Comparison of ENCODE assay signal across 9 cellular contexts in genomic region chr7:150322833-150323681, GRCh38. TPM values are rescaled to one million over a fixed set of nuclear protein-coding genes. Genes with fewer than 3 reads are reported as not detected.
A peak's percentile ranks its signal among the peaks of the same experiment; 100 is the strongest.
DNase-seq lines count a peak whose midpoint lies in the region; ATAC-seq, FAIRE-seq and TF ChIP-seq lines count a peak whose summit lies in the region.
"Had no signal": no experiment of that assay in that cellular context is flagged by ENCODE, and none has a peak within 500 bp of the region (broad histone marks: within the 10 kb centered on the region; RNA-seq: fewer than 3 reads in every experiment).

ACTR3C (minus strand) TSS chr7:150323545; CDS start chr7:150295296, 28,249 bp downstream.
LRRC61 (plus strand) TSS chr7:150323355; CDS start chr7:150336862, 13,507 bp downstream.

- H3K4me2 ChIP-seq in mesenchymal stem cell (ENCODE audit: low read length, poor library complexity, severe bottlenecking) = no peak within 1 kb of the TSS

- H2BK15ac ChIP-seq in mesenchymal stem cell (ENCODE audit: low read depth, poor library complexity, severe bottlenecking) = no peak within 1 kb of the TSS

- peaks cover 39% of the 10 kb centered on the region for H3K36me3 Mint-ChIP-seq in activated CD4-positive, alpha-beta T cell treated with anti-CD3 and anti-CD28 coated beads for 36 hours (ENCODE audit: low read depth)

- no peaks in the 10 kb centered on the region for H3K9me3 ChIP-seq in mesenchymal stem cell (ENCODE audit: control insufficient read depth, low read length)

- H2BK120ac ChIP-seq in mesenchymal stem cell (ENCODE audit: low read depth, low read length) = no peak within 1 kb of the TSS

- DNase-seq in GM18507 (ENCODE audit: extremely low spot score, insufficient read length, low read depth) (peak; percentile 73), NCI-H2107 treated with DMSO at 0.1 percent for 48 hours (lab: John Stamatoyannopoulos, UW; ENCODE audit: unreplicated experiment) (peak; percentile 32), coronary artery (ENCODE audit: low spot score) (peak; percentile 67), mesenchymal stem cell (no peak), T1000 (lab: John Stamatoyannopoulos, UW) (no peak)
- peak; percentile 78 for DNase-seq in activated CD4-positive, alpha-beta T cell treated with anti-CD3 and anti-CD28 coated beads for 36 hours
- peak; percentile 58 to 67 for DNase-seq in stimulated activated CD8-positive, alpha-beta memory T cell treated with anti-CD3 and anti-CD28 coated beads, Interleukin-2, amount 100 ng/mL, for 48 hours (ENCODE audit: low read depth in 2 of 2)

- H3K4me1 ChIP-seq in mesenchymal stem cell (ENCODE audit: control insufficient read depth, insufficient read depth, low read depth, low read length) = no peaks in the 10 kb centered on the region

- H3K4me3 ChIP-seq in coronary artery (peak within 1 kb of the TSS; percentile 68), mesenchymal stem cell (ENCODE audit: insufficient read depth in 1 of 2, low read depth in 1 of 2, low read length in 2 of 2) (peak within 1 kb of the TSS in 1 of 2 experiments; percentile 71)

- H2BK5ac ChIP-seq in mesenchymal stem cell (ENCODE audit: low read depth, low read length, poor library complexity, severe bottlenecking) = no peak within 1 kb of the TSS

- H3K79me1 ChIP-seq in mesenchymal stem cell (replicated peaks; ENCODE audit: low read length, poor library complexity, severe bottlenecking) = no peaks in the 10 kb centered on the region

- no peak within 1 kb of the TSS for H2AK5ac ChIP-seq in mesenchymal stem cell (ENCODE audit: low read length, severe bottlenecking)

- POLR2A ChIA-PET in activated CD4-positive, alpha-beta T cell treated with anti-CD3 and anti-CD28 coated beads for 36 hours (lab: Charles Lee) = no interaction called here

- peak within 1 kb of the TSS; percentile 91 for H3K4me3 Mint-ChIP-seq in activated CD4-positive, alpha-beta T cell treated with anti-CD3 and anti-CD28 coated beads for 36 hours

- peak within 1 kb of the TSS; percentile 29 for H3K9ac ChIP-seq in mesenchymal stem cell (ENCODE audit: low read length)

- H3K18ac ChIP-seq in mesenchymal stem cell (ENCODE audit: low read depth in 1 of 2, low read length in 2 of 2) = no peak within 1 kb of the TSS

- CTCF ChIA-PET in activated CD4-positive, alpha-beta T cell treated with anti-CD3 and anti-CD28 coated beads for 36 hours (lab: Charles Lee) = interaction anchor here (0.6 to 0.9 kb wide), 2 partner anchors 51 to 836 kb away, joined by 3 read pairs; no protein-coding TSS in a partner anchor

- intact Hi-C loops in activated CD4-positive, alpha-beta T cell treated with anti-CD3 and anti-CD28 coated beads for 36 hours (cut with DNase I, micrococcal nuclease) = loop anchor here (1.0 to 5.0 kb wide), 15 partner anchors 34 to 1309 kb away; partner anchors contain the start of genes ZNF775 (in 2 of the 2), ATP6V0E2 (in 1 of the 2), GIMAP5 (in 1 of the 2) and NUB1 (in 1 of the 2)

- no peak within 1 kb of the TSS for H3K4ac ChIP-seq in mesenchymal stem cell (ENCODE audit: low read depth in 1 of 2, low read length in 2 of 2)

- H3K14ac ChIP-seq in mesenchymal stem cell (ENCODE audit: low read length in 2 of 2) = no peak within 1 kb of the TSS

- no peak within 1 kb of the TSS for H4K91ac ChIP-seq in mesenchymal stem cell (ENCODE audit: low read length)

- no peak within 1 kb of the TSS for H4K8ac ChIP-seq in mesenchymal stem cell (ENCODE audit: low read length)

- WGBS in mesenchymal stem cell = 94% methylated on average over 82 of the region's 82 CpGs

- peak; percentile 88 for FAIRE-seq in GM18507 (lab: Jason Lieb, UNC)
- FAIRE-seq: islet of Langerhans had no signal

- H3K27ac ChIP-seq in coronary artery (peak within 1 kb of the TSS in 1 of 2 donors; percentile 20), mesenchymal stem cell (ENCODE audit: low read length, poor library complexity, severe bottlenecking) (no peak within 1 kb of the TSS)

- peaks cover 4 to 19% of the 10 kb centered on the region in 2 experiments for H3K27me3 ChIP-seq in mesenchymal stem cell (ENCODE audit: control insufficient read depth in 1 of 2, insufficient read depth in 1 of 2, low read length in 2 of 2)

- peaks cover 52% of the 10 kb centered on the region for H3K4me1 Mint-ChIP-seq in activated CD4-positive, alpha-beta T cell treated with anti-CD3 and anti-CD28 coated beads for 36 hours

- H3K9me3 Mint-ChIP-seq in activated CD4-positive, alpha-beta T cell treated with anti-CD3 and anti-CD28 coated beads for 36 hours (ENCODE audit: low read depth) = no peaks in the 10 kb centered on the region

- no peak for TF ChIP-seq CTCF in coronary artery (IDR thresholded peaks at IDR 0.05)

- H3K23ac ChIP-seq in mesenchymal stem cell (ENCODE audit: low read length in 2 of 2) = no peak within 1 kb of the TSS

- H3K27ac Mint-ChIP-seq in activated CD4-positive, alpha-beta T cell treated with anti-CD3 and anti-CD28 coated beads for 36 hours = peak within 1 kb of the TSS; percentile 99

- H2AFZ ChIP-seq in mesenchymal stem cell (ENCODE audit: low read depth, low read length) = no peak within 1 kb of the TSS

- peak; percentile 62 for ATAC-seq in HG02943 (IDR thresholded peaks at IDR 0.05; ENCODE audit: low read depth, unreplicated experiment)
- peak; percentile 24 for ATAC-seq in activated CD4-positive, alpha-beta T cell treated with anti-CD3 and anti-CD28 coated beads for 36 hours

- H3K36me3 ChIP-seq in mesenchymal stem cell (ENCODE audit: control insufficient read depth in 1 of 2, insufficient read depth in 2 of 2, low read depth in 1 of 2, low read length in 2 of 2) = no peaks in the 10 kb centered on the region

- peak within 1 kb of the TSS in 1 of 2 experiments; percentile 39 for H2BK12ac ChIP-seq in mesenchymal stem cell (ENCODE audit: low read length in 2 of 2)

- H3K27me3 Mint-ChIP-seq in activated CD4-positive, alpha-beta T cell treated with anti-CD3 and anti-CD28 coated beads for 36 hours = no peaks in the 10 kb centered on the region

RNA-seq across cellular contexts. Expression of gene ACTR3C, which starts in this region (rescaled TPM):
- total RNA-seq in activated CD4-positive, alpha-beta T cell treated with anti-CD3 and anti-CD28 coated beads for 36 hours = 1 to 10 TPM; 3.2 to 4.7 TPM
- not detected for polyA plus RNA-seq in mesenchymal stem cell (2013, experiment 1 of 2)
- not detected for polyA plus RNA-seq in mesenchymal stem cell (2013, experiment 2 of 2)

RNA-seq across cellular contexts. Expression of gene LRRC61, which starts in this region (rescaled TPM):
- 10 to 100 TPM; 13.0 to 17.4 TPM for total RNA-seq in activated CD4-positive, alpha-beta T cell treated with anti-CD3 and anti-CD28 coated beads for 36 hours
- not detected for polyA plus RNA-seq in mesenchymal stem cell (2013, experiment 1 of 2)
- polyA plus RNA-seq in mesenchymal stem cell (2013, experiment 2 of 2) = not detected

Comparison
In these comparisons a context has a peak if more than half of its experiments do, and no peak if none do; other contexts are left out.
1. DNase-seq: peak in GM18507 (single experiment), NCI-H2107 treated with DMSO at 0.1 percent for 48 hours (single experiment), activated CD4-positive, alpha-beta T cell treated with anti-CD3 and anti-CD28 coated beads for 36 hours (single experiment), coronary artery (single experiment) and stimulated activated CD8-positive, alpha-beta memory T cell treated with anti-CD3 and anti-CD28 coated beads, Interleukin-2, amount 100 ng/mL, for 48 hours (2 of 2); none in mesenchymal stem cell (single experiment) and T1000 (single experiment).